ENCODE assay signal across 12 cellular contexts in genomic region chr2:69095246-69095645, GRCh38.
DNase-seq lines count a peak whose midpoint lies in the region; ATAC-seq and TF ChIP-seq lines count a peak whose summit lies in the region.
"Had no signal": no experiment of that assay in that cellular context is flagged by ENCODE, and none has a peak within 500 bp of the region (broad histone marks: within the 10 kb centered on the region; RNA-seq: fewer than 3 reads in every experiment).

No MANE protein-coding gene starts in this region.

- H3K36me3 ChIP-seq in adipocyte (ENCODE audit: control insufficient read depth, insufficient read depth, low read length, severe bottlenecking) (peaks cover 12% of the 10 kb centered on the region), heart left ventricle (peaks cover 0 to 23% (median 0%) of the 10 kb centered on the region in 9 donors), psoas muscle (ENCODE audit: insufficient read depth in 1 of 2, low read depth in 1 of 2) (peaks cover 5 to 6% of the 10 kb centered on the region in 2 donors)
- H3K36me3 ChIP-seq: BLaER1 had no signal

- H3K4me1 ChIP-seq in adipocyte (ENCODE audit: control insufficient read depth, insufficient read depth, low read length) (peaks cover 42% of the 10 kb centered on the region), heart left ventricle (peaks cover 0 to 48% (median 9%) of the 10 kb centered on the region in 12 donors), psoas muscle (peaks cover 4% of the 10 kb centered on the region)
- H3K4me1 ChIP-seq: BLaER1 had no signal

- intact Hi-C loops in heart left ventricle (cut with DNase I) (no loop called here), psoas muscle (cut with DNase I) (no loop called here)

- H3K27me3 ChIP-seq in adipocyte (replicated peaks; ENCODE audit: control insufficient read depth, insufficient read depth, low read length) (no peaks in the 10 kb centered on the region), heart left ventricle (no peaks in the 10 kb centered on the region), psoas muscle (ENCODE audit: insufficient read depth in 3 of 3, low read length in 2 of 3) (peaks cover 0 to 3% (median 0%) of the 10 kb centered on the region in 3 donors)
- H3K27me3 ChIP-seq: BLaER1, tibial nerve had no signal

- peak; percentile 54 to 90 (median 86) for ATAC-seq in heart left ventricle
- ATAC-seq in psoas muscle, result peak; percentile 53 to 63 (median 56)
- no peak for ATAC-seq in activated CD4-positive, CD25-positive, alpha-beta regulatory T cell treated with anti-CD3 and anti-CD28 coated beads, Interleukin-2, amount 50 U/mL, for 24 hours
- ATAC-seq in GM18861 (IDR thresholded peaks at IDR 0.05; ENCODE audit: unreplicated experiment), result no peak
- ATAC-seq: T-helper 17 cell had no signal

- H3K9me3 ChIP-seq in adipocyte (ENCODE audit: control insufficient read depth, low read length), result no peaks in the 10 kb centered on the region
- H3K9me3 ChIP-seq in heart left ventricle, result no peaks in the 10 kb centered on the region
- H3K9me3 ChIP-seq in psoas muscle, result no peaks in the 10 kb centered on the region
- H3K9me3 ChIP-seq: BLaER1, tibial nerve had no signal

- TF ChIP-seq CTCF in heart left ventricle (IDR thresholded peaks at IDR 0.05) (no peak), psoas muscle (IDR thresholded peaks at IDR 0.05) (no peak)

- H3K27ac ChIP-seq in heart left ventricle (peak overlapping the region in 5 of 12 donors; percentile 45 to 58 (median 47)), psoas muscle (no peak overlapping the region)
- H3K27ac ChIP-seq: BLaER1 had no signal

- TF ChIP-seq POLR2A in heart left ventricle (IDR thresholded peaks at IDR 0.05), result no peak
- TF ChIP-seq POLR2A in erythroblast (IDR thresholded peaks at IDR 0.05; ENCODE audit: low read length), result no peak

- WGBS in heart left ventricle, 4 donors, result 55 to 76% (median 75%) methylated on average over 3 of the region's 3 CpGs
- 48 to 67% (median 54%) methylated on average over 3 of the region's 3 CpGs for WGBS in psoas muscle, 3 donors

- H3K4me3 ChIP-seq in adipocyte (ENCODE audit: low read length), result no peak overlapping the region
- H3K4me3 ChIP-seq in heart left ventricle, result no peak overlapping the region
- H3K4me3 ChIP-seq in psoas muscle, result no peak overlapping the region
- H3K4me3 ChIP-seq: BLaER1, tibial nerve had no signal

- H3K9ac ChIP-seq in adipocyte (ENCODE audit: low read length), result no peak overlapping the region
- H3K9ac ChIP-seq: BLaER1 had no signal

- DNase-seq in AG20443 (ENCODE audit: low spot score), result peak; percentile 78
- DNase-seq in adipocyte (ENCODE audit: low read depth), result peak; percentile 60
- no peak for DNase-seq in heart left ventricle
- no peak for DNase-seq in psoas muscle
- no peak for DNase-seq in erythroblast (lab: John Stamatoyannopoulos, UW)
- no peak for DNase-seq in NCI-H2196 treated with DMSO at 0.1 percent for 48 hours (lab: John Stamatoyannopoulos, UW; ENCODE audit: unreplicated experiment)
- DNase-seq: NCI-H187, T-helper 17 cell had no signal

Comparison
In these comparisons a context has a peak if more than half of its experiments do, and no peak if none do; other contexts are left out.
1. DNase-seq: peak in AG20443 (single experiment) and adipocyte (single experiment); none in heart left ventricle (0 of 5), psoas muscle (0 of 2), erythroblast (0 of 2) and NCI-H2196 treated with DMSO at 0.1 percent for 48 hours (single experiment).
2. ATAC-seq: peak in heart left ventricle (4 of 4) and psoas muscle (4 of 4); none in activated CD4-positive, CD25-positive, alpha-beta regulatory T cell treated with anti-CD3 and anti-CD28 coated beads, Interleukin-2, amount 50 U/mL, for 24 hours (0 of 2) and GM18861 (single experiment).